ENCODE assay signal across 1 cellular context in the genomic region with DNA sequence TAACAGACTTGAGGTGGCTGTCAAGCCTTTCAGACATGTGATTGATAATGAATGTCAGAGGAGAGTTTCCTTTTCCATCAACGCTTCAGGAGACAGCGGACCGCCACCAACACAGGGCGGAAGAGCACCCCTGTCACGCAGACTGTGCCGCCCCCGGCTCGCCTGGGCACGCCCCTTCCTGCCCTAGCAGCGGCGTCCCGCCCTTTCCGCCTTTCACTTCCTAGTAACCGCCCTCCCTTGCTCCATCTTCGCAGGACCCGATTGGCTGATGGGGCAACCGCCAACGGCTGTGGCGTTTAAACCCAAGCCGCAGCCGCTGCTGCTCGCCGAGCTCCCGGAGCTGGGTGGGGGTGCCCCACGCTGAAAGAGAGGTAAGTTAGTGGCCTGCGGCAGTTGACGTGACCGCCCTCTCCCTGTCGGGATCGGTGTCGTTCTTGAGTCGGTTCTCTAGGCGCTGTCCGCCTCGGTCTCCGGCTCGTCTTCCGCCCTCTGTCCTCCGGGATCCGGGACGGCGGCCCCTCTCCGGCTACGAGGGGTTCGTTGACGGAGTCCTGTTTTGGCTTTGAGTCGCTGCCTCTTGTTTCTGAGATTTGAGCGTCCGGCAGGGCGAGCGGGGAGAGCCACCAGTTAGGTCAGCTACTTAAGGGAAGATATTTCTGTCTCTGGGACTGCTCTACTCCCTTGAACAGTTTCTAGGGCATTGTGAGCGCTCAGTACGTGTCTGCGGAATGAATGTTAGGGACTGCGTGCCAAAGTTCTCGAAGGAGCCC.
A peak's percentile ranks its signal among the peaks of the same experiment; 100 is the strongest.
TF ChIP-seq lines count a peak whose summit lies in the region.

A gene with protein sequence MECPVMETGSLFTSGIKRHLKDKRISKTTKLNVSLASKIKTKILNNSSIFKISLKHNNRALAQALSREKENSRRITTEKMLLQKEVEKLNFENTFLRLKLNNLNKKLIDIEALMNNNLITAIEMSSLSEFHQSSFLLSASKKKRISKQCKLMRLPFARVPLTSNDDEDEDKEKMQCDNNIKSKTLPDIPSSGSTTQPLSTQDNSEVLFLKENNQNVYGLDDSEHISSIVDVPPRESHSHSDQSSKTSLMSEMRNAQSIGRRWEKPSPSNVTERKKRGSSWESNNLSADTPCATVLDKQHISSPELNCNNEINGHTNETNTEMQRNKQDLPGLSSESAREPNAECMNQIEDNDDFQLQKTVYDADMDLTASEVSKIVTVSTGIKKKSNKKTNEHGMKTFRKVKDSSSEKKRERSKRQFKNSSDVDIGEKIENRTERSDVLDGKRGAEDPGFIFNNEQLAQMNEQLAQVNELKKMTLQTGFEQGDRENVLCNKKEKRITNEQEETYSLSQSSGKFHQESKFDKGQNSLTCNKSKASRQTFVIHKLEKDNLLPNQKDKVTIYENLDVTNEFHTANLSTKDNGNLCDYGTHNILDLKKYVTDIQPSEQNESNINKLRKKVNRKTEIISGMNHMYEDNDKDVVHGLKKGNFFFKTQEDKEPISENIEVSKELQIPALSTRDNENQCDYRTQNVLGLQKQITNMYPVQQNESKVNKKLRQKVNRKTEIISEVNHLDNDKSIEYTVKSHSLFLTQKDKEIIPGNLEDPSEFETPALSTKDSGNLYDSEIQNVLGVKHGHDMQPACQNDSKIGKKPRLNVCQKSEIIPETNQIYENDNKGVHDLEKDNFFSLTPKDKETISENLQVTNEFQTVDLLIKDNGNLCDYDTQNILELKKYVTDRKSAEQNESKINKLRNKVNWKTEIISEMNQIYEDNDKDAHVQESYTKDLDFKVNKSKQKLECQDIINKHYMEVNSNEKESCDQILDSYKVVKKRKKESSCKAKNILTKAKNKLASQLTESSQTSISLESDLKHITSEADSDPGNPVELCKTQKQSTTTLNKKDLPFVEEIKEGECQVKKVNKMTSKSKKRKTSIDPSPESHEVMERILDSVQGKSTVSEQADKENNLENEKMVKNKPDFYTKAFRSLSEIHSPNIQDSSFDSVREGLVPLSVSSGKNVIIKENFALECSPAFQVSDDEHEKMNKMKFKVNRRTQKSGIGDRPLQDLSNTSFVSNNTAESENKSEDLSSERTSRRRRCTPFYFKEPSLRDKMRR (plus strand): TSS at position 326 of the 770 bp plus-strand sequence. CDS start 6,769 bp downstream, outside the sequence.

TF ChIP-seq in GM12878, 131 proteins besides CTCF, POLR2A, EP300 and RAD21 (continued from another document):
- TF ChIP-seq MTA3 (IDR thresholded peaks at IDR 0.05; ENCODE audit: borderline replicate concordance, low read length): no peak; the same call in 1 of the 2 replicates
- peak; percentile 92 for TF ChIP-seq HDAC2 (IDR thresholded peaks at IDR 0.05)
- TF ChIP-seq STAT1 (conservative IDR thresholded peaks at IDR 0.05): 0 out of 2 replicates have a peak, but pooled peaks have one; percentile 28
- 0 out of 2 replicates have a peak, but pooled peaks have one; percentile 39 for TF ChIP-seq ESRRA (IDR thresholded peaks at IDR 0.05; ENCODE audit: low read length)
- TF ChIP-seq CBX5 (IDR thresholded peaks at IDR 0.05; ENCODE audit: low read depth): no peak
- no peak for TF ChIP-seq SIX5 (IDR thresholded peaks at IDR 0.05; ENCODE audit: low read depth, low read length, severe bottlenecking)
- no peak for TF ChIP-seq ZNF217 (IDR thresholded peaks at IDR 0.05)
- no peak for TF ChIP-seq HDAC6 (IDR thresholded peaks at IDR 0.05; ENCODE audit: unreplicated experiment)
- no peak for TF ChIP-seq SMARCA5 (IDR thresholded peaks at IDR 0.05)
- TF ChIP-seq HCFC1 (IDR thresholded peaks at IDR 0.05; ENCODE audit: low read length): peak; percentile 43
- peak; percentile 6; the same call in 1 of the 2 replicates for TF ChIP-seq TCF12 (IDR thresholded peaks at IDR 0.05; ENCODE audit: low read depth, low read length)
- TF ChIP-seq SREBF1 (IDR thresholded peaks at IDR 0.05; ENCODE audit: low read length): no peak
- TF ChIP-seq, protein P1, sequence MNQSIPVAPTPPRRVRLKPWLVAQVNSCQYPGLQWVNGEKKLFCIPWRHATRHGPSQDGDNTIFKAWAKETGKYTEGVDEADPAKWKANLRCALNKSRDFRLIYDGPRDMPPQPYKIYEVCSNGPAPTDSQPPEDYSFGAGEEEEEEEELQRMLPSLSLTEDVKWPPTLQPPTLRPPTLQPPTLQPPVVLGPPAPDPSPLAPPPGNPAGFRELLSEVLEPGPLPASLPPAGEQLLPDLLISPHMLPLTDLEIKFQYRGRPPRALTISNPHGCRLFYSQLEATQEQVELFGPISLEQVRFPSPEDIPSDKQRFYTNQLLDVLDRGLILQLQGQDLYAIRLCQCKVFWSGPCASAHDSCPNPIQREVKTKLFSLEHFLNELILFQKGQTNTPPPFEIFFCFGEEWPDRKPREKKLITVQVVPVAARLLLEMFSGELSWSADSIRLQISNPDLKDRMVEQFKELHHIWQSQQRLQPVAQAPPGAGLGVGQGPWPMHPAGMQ (IDR thresholded peaks at IDR 0.05; ENCODE audit: borderline replicate concordance): no peak
- peak; percentile 71; the same call in 1 of the 2 replicates for TF ChIP-seq CREB1 (IDR thresholded peaks at IDR 0.05; ENCODE audit: low read depth)
- no peak for TF ChIP-seq ATF3 (IDR thresholded peaks at IDR 0.05; ENCODE audit: borderline replicate concordance, extremely low read depth, low read depth, low read length)
- TF ChIP-seq BCL11A (IDR thresholded peaks at IDR 0.05; ENCODE audit: low read depth, low read length): no peak
- TF ChIP-seq SIN3A (IDR thresholded peaks at IDR 0.05; ENCODE audit: low read depth, low read length): peak; percentile 99
- TF ChIP-seq TBL1XR1 (IDR thresholded peaks at IDR 0.05; ENCODE audit: low read depth, low read length): no peak
- TF ChIP-seq KDM1A (IDR thresholded peaks at IDR 0.05; ENCODE audit: borderline replicate concordance): no peak
- no peak for TF ChIP-seq SMC3 (IDR thresholded peaks at IDR 0.05; ENCODE audit: borderline replicate concordance, low read length)
- no peak for TF ChIP-seq TARDBP (IDR thresholded peaks at IDR 0.05; ENCODE audit: borderline replicate concordance)
- TF ChIP-seq, protein P2, sequence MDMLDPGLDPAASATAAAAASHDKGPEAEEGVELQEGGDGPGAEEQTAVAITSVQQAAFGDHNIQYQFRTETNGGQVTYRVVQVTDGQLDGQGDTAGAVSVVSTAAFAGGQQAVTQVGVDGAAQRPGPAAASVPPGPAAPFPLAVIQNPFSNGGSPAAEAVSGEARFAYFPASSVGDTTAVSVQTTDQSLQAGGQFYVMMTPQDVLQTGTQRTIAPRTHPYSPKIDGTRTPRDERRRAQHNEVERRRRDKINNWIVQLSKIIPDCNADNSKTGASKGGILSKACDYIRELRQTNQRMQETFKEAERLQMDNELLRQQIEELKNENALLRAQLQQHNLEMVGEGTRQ (IDR thresholded peaks at IDR 0.05; ENCODE audit: borderline replicate concordance, low read depth, low read length): no peak
- TF ChIP-seq, protein P3, sequence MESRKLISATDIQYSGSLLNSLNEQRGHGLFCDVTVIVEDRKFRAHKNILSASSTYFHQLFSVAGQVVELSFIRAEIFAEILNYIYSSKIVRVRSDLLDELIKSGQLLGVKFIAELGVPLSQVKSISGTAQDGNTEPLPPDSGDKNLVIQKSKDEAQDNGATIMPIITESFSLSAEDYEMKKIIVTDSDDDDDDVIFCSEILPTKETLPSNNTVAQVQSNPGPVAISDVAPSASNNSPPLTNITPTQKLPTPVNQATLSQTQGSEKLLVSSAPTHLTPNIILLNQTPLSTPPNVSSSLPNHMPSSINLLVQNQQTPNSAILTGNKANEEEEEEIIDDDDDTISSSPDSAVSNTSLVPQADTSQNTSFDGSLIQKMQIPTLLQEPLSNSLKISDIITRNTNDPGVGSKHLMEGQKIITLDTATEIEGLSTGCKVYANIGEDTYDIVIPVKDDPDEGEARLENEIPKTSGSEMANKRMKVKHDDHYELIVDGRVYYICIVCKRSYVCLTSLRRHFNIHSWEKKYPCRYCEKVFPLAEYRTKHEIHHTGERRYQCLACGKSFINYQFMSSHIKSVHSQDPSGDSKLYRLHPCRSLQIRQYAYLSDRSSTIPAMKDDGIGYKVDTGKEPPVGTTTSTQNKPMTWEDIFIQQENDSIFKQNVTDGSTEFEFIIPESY (IDR thresholded peaks at IDR 0.05): no peak
- TF ChIP-seq, protein P4, sequence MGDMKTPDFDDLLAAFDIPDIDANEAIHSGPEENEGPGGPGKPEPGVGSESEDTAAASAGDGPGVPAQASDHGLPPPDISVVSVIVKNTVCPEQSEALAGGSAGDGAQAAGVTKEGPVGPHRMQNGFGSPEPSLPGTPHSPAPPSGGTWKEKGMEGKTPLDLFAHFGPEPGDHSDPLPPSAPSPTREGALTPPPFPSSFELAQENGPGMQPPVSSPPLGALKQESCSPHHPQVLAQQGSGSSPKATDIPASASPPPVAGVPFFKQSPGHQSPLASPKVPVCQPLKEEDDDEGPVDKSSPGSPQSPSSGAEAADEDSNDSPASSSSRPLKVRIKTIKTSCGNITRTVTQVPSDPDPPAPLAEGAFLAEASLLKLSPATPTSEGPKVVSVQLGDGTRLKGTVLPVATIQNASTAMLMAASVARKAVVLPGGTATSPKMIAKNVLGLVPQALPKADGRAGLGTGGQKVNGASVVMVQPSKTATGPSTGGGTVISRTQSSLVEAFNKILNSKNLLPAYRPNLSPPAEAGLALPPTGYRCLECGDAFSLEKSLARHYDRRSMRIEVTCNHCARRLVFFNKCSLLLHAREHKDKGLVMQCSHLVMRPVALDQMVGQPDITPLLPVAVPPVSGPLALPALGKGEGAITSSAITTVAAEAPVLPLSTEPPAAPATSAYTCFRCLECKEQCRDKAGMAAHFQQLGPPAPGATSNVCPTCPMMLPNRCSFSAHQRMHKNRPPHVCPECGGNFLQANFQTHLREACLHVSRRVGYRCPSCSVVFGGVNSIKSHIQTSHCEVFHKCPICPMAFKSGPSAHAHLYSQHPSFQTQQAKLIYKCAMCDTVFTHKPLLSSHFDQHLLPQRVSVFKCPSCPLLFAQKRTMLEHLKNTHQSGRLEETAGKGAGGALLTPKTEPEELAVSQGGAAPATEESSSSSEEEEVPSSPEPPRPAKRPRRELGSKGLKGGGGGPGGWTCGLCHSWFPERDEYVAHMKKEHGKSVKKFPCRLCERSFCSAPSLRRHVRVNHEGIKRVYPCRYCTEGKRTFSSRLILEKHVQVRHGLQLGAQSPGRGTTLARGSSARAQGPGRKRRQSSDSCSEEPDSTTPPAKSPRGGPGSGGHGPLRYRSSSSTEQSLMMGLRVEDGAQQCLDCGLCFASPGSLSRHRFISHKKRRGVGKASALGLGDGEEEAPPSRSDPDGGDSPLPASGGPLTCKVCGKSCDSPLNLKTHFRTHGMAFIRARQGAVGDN (IDR thresholded peaks at IDR 0.05): peak; percentile 83
- no peak for TF ChIP-seq DPF2 (IDR thresholded peaks at IDR 0.05)
- TF ChIP-seq TAF1 (IDR thresholded peaks at IDR 0.05; ENCODE audit: borderline replicate concordance, low read depth, low read length): peak; percentile 48; the same call in 1 of the 2 replicates
- TF ChIP-seq CHD2 (IDR thresholded peaks at IDR 0.05; ENCODE audit: borderline replicate concordance, low read depth, low read length): peak; percentile 87
- no peak for TF ChIP-seq STAT3 (IDR thresholded peaks at IDR 0.05; ENCODE audit: low read depth, low read length)
- peak; percentile 92 for TF ChIP-seq GATAD2B (conservative IDR thresholded peaks at IDR 0.05; ENCODE audit: low read depth)
- TF ChIP-seq SRF (IDR thresholded peaks at IDR 0.05; ENCODE audit: low read depth in 2 of 2, low read length in 2 of 2): no peak
